8 cellular contexts compared by ENCODE assay signal in the genomic region with DNA sequence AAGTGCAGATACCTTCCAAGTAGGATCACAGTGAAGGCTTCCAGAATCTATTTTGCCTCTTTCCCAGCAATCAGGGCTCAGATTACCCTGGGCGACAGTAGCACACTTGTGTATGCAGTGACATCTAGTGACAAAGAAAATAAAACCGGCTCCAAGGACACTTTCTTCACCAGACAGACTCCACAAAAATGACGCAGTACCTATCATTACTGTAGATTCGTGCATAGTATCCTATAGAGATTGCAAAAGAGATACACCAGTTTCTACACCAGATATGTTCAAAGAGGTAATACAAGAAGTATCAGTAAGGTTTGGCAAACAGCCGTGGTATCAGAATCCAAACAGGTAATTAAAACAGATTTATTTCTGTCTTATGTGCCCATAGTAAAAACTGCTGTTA.
DNase-seq lines count a peak whose midpoint lies in the region; ATAC-seq and TF ChIP-seq lines count a peak whose summit lies in the region.

No MANE protein-coding gene starts in this region.

- H3K9me3 Mint-ChIP-seq in neural crest cell, result no peaks in the 10 kb centered on the region

- peak; percentile 75 for TF ChIP-seq CTCF in neural crest cell (conservative IDR thresholded peaks at IDR 0.05)

- DNase-seq in AML-193 (lab: John Stamatoyannopoulos, UW), result peak; percentile 48 to 56
- peak; percentile 43 for DNase-seq in MV-4-11 (lab: John Stamatoyannopoulos, UW)
- peak; percentile 35 for DNase-seq in RPMI8226
- no peak for DNase-seq in neural crest cell (ENCODE audit: low read depth, low spot score)

- no peaks in the 10 kb centered on the region for H3K36me3 Mint-ChIP-seq in neural crest cell (ENCODE audit: low read depth)

- ATAC-seq in GM19351 (IDR thresholded peaks at IDR 0.05; ENCODE audit: unreplicated experiment), result peak; percentile 86
- peak; percentile 82 for ATAC-seq in esophagus mucosa
- ATAC-seq in GM21381 (IDR thresholded peaks at IDR 0.05; ENCODE audit: unreplicated experiment), result no peak
- ATAC-seq in GM21367 (IDR thresholded peaks at IDR 0.05; ENCODE audit: unreplicated experiment), result no peak

- H3K27me3 Mint-ChIP-seq in neural crest cell (ENCODE audit: low read depth), result no peaks in the 10 kb centered on the region

- H3K4me3 Mint-ChIP-seq in neural crest cell, result no peak overlapping the region

- H3K27ac Mint-ChIP-seq in neural crest cell (ENCODE audit: unreplicated experiment), result no peak overlapping the region

- peaks cover 63% of the 10 kb centered on the region for H3K4me1 Mint-ChIP-seq in neural crest cell

Comparison
In these comparisons a context has a peak if more than half of its experiments do, and no peak if none do; other contexts are left out.
1. ATAC-seq: peak in GM19351 (single experiment) and esophagus mucosa (single experiment); none in GM21381 (single experiment) and GM21367 (single experiment).